In genomic region chr14:69285661-69286255, GRCh38 we compare ENCODE assay signal across 21 cellular contexts. TPM values are rescaled to one million over a fixed set of nuclear protein-coding genes. Genes with fewer than 3 reads are reported as not detected.
DNase-seq lines count a peak whose midpoint lies in the region; FAIRE-seq and TF ChIP-seq lines count a peak whose summit lies in the region.
"Had no signal": no experiment of that assay in that cellular context is flagged by ENCODE, and none has a peak within 500 bp of the region (broad histone marks: within the 10 kb centered on the region; RNA-seq: fewer than 3 reads in every experiment).

No MANE protein-coding gene starts in this region.

- intact Hi-C loops in activated naive CD4-positive, alpha-beta T cell treated with anti-CD3 and anti-CD28 coated beads for 36 hours (cut with micrococcal nuclease) = no loop called here

- no peaks in the 10 kb centered on the region for H3K9me3 Mint-ChIP-seq in activated naive CD4-positive, alpha-beta T cell treated with anti-CD3 and anti-CD28 coated beads, Interleukin-2, amount 10 ng/mL, durations not matched to agents 7 days and 5 days
- no peaks in the 10 kb centered on the region for H3K9me3 Mint-ChIP-seq in activated naive CD4-positive, alpha-beta T cell treated with anti-CD3 and anti-CD28 coated beads for 36 hours
- H3K9me3 Mint-ChIP-seq in endodermal cell = no peaks in the 10 kb centered on the region
- H3K9me3 Mint-ChIP-seq: CD4-positive, alpha-beta memory T cell; GM23338; IgD-negative memory B cell had no signal

- no peak overlapping the region for H3K4me3 ChIP-seq in endodermal cell (ENCODE audit: low read length)
- H3K4me3 ChIP-seq: GM23338 had no signal

- CTCF ChIA-PET in activated naive CD4-positive, alpha-beta T cell treated with anti-CD3 and anti-CD28 coated beads, Interleukin-2, amount 10 ng/mL, durations not matched to agents 7 days and 5 days (lab: Charles Lee) = no interaction called here
- CTCF ChIA-PET in activated naive CD4-positive, alpha-beta T cell treated with anti-CD3 and anti-CD28 coated beads for 36 hours (lab: Charles Lee) = no interaction called here

- 94 to 100% methylated on average over 1 to 7 of the region's 7 CpGs for WGBS in endodermal cell (ENCODE audit: insufficient coverage in 1 of 2, insufficient read length in 1 of 2), 2 experiments

- no peaks in the 10 kb centered on the region for H3K4me1 ChIP-seq in endodermal cell (ENCODE audit: control insufficient read depth, insufficient read depth, low read length)

- peak; percentile 15 for DNase-seq in activated naive CD4-positive, alpha-beta T cell treated with anti-CD3 and anti-CD28 coated beads, Interleukin-2, amount 10 ng/mL, durations not matched to agents 7 days and 5 days
- no peak for DNase-seq in activated naive CD4-positive, alpha-beta T cell treated with anti-CD3 and anti-CD28 coated beads for 36 hours
- DNase-seq in endodermal cell = peak; percentile 23
- peak; percentile 59 for DNase-seq in mesenteric fat pad (ENCODE audit: low spot score)
- DNase-seq in urothelium cell line (ENCODE audit: low spot score) = no peak
- DNase-seq in foreskin melanocyte = no peak
- DNase-seq in COLO668 (lab: John Stamatoyannopoulos, UW; ENCODE audit: unreplicated experiment) = no peak
- DNase-seq: C1 segment of cervical spinal cord; CD4-positive, alpha-beta memory T cell; COR-L47; DMS153; DMS79 treated with DMSO at 0.1 percent for 48 hours; EL; H7 had no signal

- H3K27ac Mint-ChIP-seq in activated naive CD4-positive, alpha-beta T cell treated with anti-CD3 and anti-CD28 coated beads, Interleukin-2, amount 10 ng/mL, durations not matched to agents 7 days and 5 days = no peak overlapping the region
- no peak overlapping the region for H3K27ac Mint-ChIP-seq in activated naive CD4-positive, alpha-beta T cell treated with anti-CD3 and anti-CD28 coated beads for 36 hours
- no peak overlapping the region for H3K27ac Mint-ChIP-seq in endodermal cell
- H3K27ac Mint-ChIP-seq: B cell; CD4-positive, alpha-beta memory T cell; GM23338; IgD-negative memory B cell had no signal

- peak; percentile 37 for FAIRE-seq in urothelium cell line (lab: Jason Lieb, UNC)
- FAIRE-seq: D721Med, G401.6, GM12892 had no signal

- H3K4me1 Mint-ChIP-seq in activated naive CD4-positive, alpha-beta T cell treated with anti-CD3 and anti-CD28 coated beads, Interleukin-2, amount 10 ng/mL, durations not matched to agents 7 days and 5 days = no peaks in the 10 kb centered on the region
- H3K4me1 Mint-ChIP-seq in activated naive CD4-positive, alpha-beta T cell treated with anti-CD3 and anti-CD28 coated beads for 36 hours (ENCODE audit: low read depth) = no peaks in the 10 kb centered on the region
- H3K4me1 Mint-ChIP-seq in endodermal cell = no peaks in the 10 kb centered on the region
- H3K4me1 Mint-ChIP-seq: B cell; CD4-positive, alpha-beta memory T cell; IgD-negative memory B cell had no signal

- no peaks in the 10 kb centered on the region for H3K36me3 Mint-ChIP-seq in activated naive CD4-positive, alpha-beta T cell treated with anti-CD3 and anti-CD28 coated beads, Interleukin-2, amount 10 ng/mL, durations not matched to agents 7 days and 5 days
- H3K36me3 Mint-ChIP-seq in activated naive CD4-positive, alpha-beta T cell treated with anti-CD3 and anti-CD28 coated beads for 36 hours (ENCODE audit: low read depth) = no peaks in the 10 kb centered on the region
- no peaks in the 10 kb centered on the region for H3K36me3 Mint-ChIP-seq in endodermal cell (ENCODE audit: low read depth)
- H3K36me3 Mint-ChIP-seq: CD4-positive, alpha-beta memory T cell had no signal

- H3K9ac ChIP-seq in endodermal cell (ENCODE audit: extremely low read depth, low read length, poor library complexity, severe bottlenecking) = no peak overlapping the region

- no peaks in the 10 kb centered on the region for H3K36me3 ChIP-seq in endodermal cell (ENCODE audit: control insufficient read depth, insufficient read depth, low read length)

- H3K27ac ChIP-seq in endodermal cell (ENCODE audit: low read depth, low read length) = no peak overlapping the region

- H3K4me3 Mint-ChIP-seq in activated naive CD4-positive, alpha-beta T cell treated with anti-CD3 and anti-CD28 coated beads, Interleukin-2, amount 10 ng/mL, durations not matched to agents 7 days and 5 days = no peak overlapping the region
- H3K4me3 Mint-ChIP-seq in activated naive CD4-positive, alpha-beta T cell treated with anti-CD3 and anti-CD28 coated beads for 36 hours = no peak overlapping the region
- no peak overlapping the region for H3K4me3 Mint-ChIP-seq in endodermal cell
- H3K4me3 Mint-ChIP-seq: B cell; CD4-positive, alpha-beta memory T cell; GM23338; IgD-negative memory B cell had no signal

- no peak for TF ChIP-seq CTCF in endodermal cell (conservative IDR thresholded peaks at IDR 0.05)

- H3K9me3 ChIP-seq in endodermal cell (ENCODE audit: control insufficient read depth, low read length) = no peaks in the 10 kb centered on the region

- H3K27me3 Mint-ChIP-seq in activated naive CD4-positive, alpha-beta T cell treated with anti-CD3 and anti-CD28 coated beads, Interleukin-2, amount 10 ng/mL, durations not matched to agents 7 days and 5 days = peaks cover 17% of the 10 kb centered on the region
- no peaks in the 10 kb centered on the region for H3K27me3 Mint-ChIP-seq in activated naive CD4-positive, alpha-beta T cell treated with anti-CD3 and anti-CD28 coated beads for 36 hours (ENCODE audit: low read depth)
- H3K27me3 Mint-ChIP-seq in endodermal cell (ENCODE audit: insufficient read depth) = peaks cover 11% of the 10 kb centered on the region

- H3K27me3 ChIP-seq in endodermal cell (ENCODE audit: control insufficient read depth, insufficient read depth, low read length, poor library complexity, severe bottlenecking) = no peaks in the 10 kb centered on the region

RNA-seq across cellular contexts. Expression of gene GALNT16, which starts 25.8 kb away (rescaled TPM):
- total RNA-seq in activated naive CD4-positive, alpha-beta T cell treated with anti-CD3 and anti-CD28 coated beads for 36 hours = under 1 TPM in 1 of 2 experiments, not detected in 1; 0.02 TPM
- total RNA-seq in endodermal cell = 1 to 10 TPM; 2.2 to 8.0 TPM
- 22.3 TPM for polyA plus RNA-seq in endodermal cell (2013, experiment 1 of 2)
- polyA plus RNA-seq in endodermal cell (2013, experiment 2 of 2) = 17.7 TPM
- total RNA-seq in mesenteric fat pad = 14.9 TPM
- total RNA-seq: HT-29 had no signal
- polyA plus RNA-seq: CD4-positive, alpha-beta memory T cell; IgD-negative memory B cell had no signal

Comparison
In these comparisons a context has a peak if more than half of its experiments do, and no peak if none do; other contexts are left out.
1. DNase-seq: peak in activated naive CD4-positive, alpha-beta T cell treated with anti-CD3 and anti-CD28 coated beads, Interleukin-2, amount 10 ng/mL, durations not matched to agents 7 days and 5 days (single experiment), endodermal cell (single experiment) and mesenteric fat pad (single experiment); none in activated naive CD4-positive, alpha-beta T cell treated with anti-CD3 and anti-CD28 coated beads for 36 hours (single experiment), urothelium cell line (single experiment), foreskin melanocyte (single experiment) and COLO668 (single experiment).